1 cellular context compared by ENCODE assay signal in the genomic region with DNA sequence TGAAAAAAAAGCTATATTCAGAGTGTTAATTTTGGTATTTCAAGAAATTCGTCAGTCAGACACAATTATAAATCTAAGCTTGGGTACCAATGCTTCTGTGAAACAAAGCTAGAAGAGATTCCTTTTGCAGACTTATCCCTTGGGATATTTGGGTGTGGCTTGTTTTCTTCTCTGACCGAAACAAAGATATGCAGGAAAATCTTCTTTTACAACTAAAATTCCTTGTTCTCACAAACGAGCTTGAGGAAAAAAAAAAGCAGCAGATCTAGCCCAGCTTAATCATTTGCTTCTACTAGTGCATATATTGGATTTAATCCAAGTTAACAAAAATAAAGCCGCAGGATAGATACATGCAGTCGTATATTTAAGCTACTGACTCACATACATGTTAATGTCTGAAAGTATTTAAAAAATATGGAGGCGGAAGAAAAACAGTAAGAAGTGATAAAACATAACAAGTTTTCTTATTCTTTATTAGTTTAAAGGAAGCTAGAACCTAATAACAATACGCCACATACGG.
TF ChIP-seq lines count a peak whose summit lies in the region.

No MANE protein-coding gene starts in this region.

TF ChIP-seq in IMR-90, 13 proteins besides CTCF, POLR2A, EP300 and RAD21:
- TF ChIP-seq CHD1 (IDR thresholded peaks at IDR 0.05; ENCODE audit: low read depth, low read length) (no peak), FOS (IDR thresholded peaks at IDR 0.05; ENCODE audit: low read depth, low read length) (no peak), SMC3 (IDR thresholded peaks at IDR 0.05; ENCODE audit: low read depth, low read length) (no peak), MXI1 (IDR thresholded peaks at IDR 0.05; ENCODE audit: borderline replicate concordance, low read depth, low read length) (no peak), NFE2L2 (IDR thresholded peaks at IDR 0.05; ENCODE audit: low read depth, low read length) (no peak), BHLHE40 (IDR thresholded peaks at IDR 0.05; ENCODE audit: low read depth, low read length) (no peak), RCOR1 (IDR thresholded peaks at IDR 0.05; ENCODE audit: insufficient replicate concordance, low read length) (no peak), MAZ (IDR thresholded peaks at IDR 0.05; ENCODE audit: borderline replicate concordance, low read depth, low read length) (no peak), RFX5 (IDR thresholded peaks at IDR 0.05; ENCODE audit: low read depth, low read length) (no peak), CEBPB (IDR thresholded peaks at IDR 0.05; ENCODE audit: low read depth, low read length) (no peak), MAFK (IDR thresholded peaks at IDR 0.05; ENCODE audit: low read depth, low read length) (no peak)
- TF ChIP-seq, protein P1, sequence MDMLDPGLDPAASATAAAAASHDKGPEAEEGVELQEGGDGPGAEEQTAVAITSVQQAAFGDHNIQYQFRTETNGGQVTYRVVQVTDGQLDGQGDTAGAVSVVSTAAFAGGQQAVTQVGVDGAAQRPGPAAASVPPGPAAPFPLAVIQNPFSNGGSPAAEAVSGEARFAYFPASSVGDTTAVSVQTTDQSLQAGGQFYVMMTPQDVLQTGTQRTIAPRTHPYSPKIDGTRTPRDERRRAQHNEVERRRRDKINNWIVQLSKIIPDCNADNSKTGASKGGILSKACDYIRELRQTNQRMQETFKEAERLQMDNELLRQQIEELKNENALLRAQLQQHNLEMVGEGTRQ (IDR thresholded peaks at IDR 0.05; ENCODE audit: low read depth, low read length), result no peak
- TF ChIP-seq, protein P2, sequence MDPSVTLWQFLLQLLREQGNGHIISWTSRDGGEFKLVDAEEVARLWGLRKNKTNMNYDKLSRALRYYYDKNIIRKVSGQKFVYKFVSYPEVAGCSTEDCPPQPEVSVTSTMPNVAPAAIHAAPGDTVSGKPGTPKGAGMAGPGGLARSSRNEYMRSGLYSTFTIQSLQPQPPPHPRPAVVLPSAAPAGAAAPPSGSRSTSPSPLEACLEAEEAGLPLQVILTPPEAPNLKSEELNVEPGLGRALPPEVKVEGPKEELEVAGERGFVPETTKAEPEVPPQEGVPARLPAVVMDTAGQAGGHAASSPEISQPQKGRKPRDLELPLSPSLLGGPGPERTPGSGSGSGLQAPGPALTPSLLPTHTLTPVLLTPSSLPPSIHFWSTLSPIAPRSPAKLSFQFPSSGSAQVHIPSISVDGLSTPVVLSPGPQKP (IDR thresholded peaks at IDR 0.05; ENCODE audit: borderline replicate concordance, low read depth, low read length), result no peak
